12 cellular contexts compared by ENCODE assay signal in genomic region chr9:31597977-31598376, GRCh38.
DNase-seq lines count a peak whose midpoint lies in the region; ATAC-seq and TF ChIP-seq lines count a peak whose summit lies in the region.
"Had no signal": no experiment of that assay in that cellular context is flagged by ENCODE, and none has a peak within 500 bp of the region (broad histone marks: within the 10 kb centered on the region; RNA-seq: fewer than 3 reads in every experiment).

No MANE protein-coding gene starts in this region.

- no peaks in the 10 kb centered on the region for H4K20me1 ChIP-seq in OCI-LY7 (ENCODE audit: insufficient read depth, low read length)

- TF ChIP-seq CTCF in mucosa of descending colon (IDR thresholded peaks at IDR 0.05) (no peak), Peyer's patch (IDR thresholded peaks at IDR 0.05) (no peak), OCI-LY7 (conservative IDR thresholded peaks at IDR 0.05; ENCODE audit: low read length) (no peak)

- H3K36me3 ChIP-seq in mucosa of descending colon (ENCODE audit: low read depth) = no peaks in the 10 kb centered on the region
- H3K36me3 ChIP-seq in Peyer's patch = no peaks in the 10 kb centered on the region
- no peaks in the 10 kb centered on the region for H3K36me3 ChIP-seq in OCI-LY7 (ENCODE audit: insufficient read depth, low read length)
- H3K36me3 ChIP-seq: tibial nerve had no signal

- BruUV-seq in OCI-LY7 (replicated peaks; lab: Mats Ljungman, UMichigan) = no TSS peak

- POLR2A ChIA-PET in OCI-LY7 (lab: Charles Lee) = interaction anchor here (1.5 kb wide), 1 partner anchor 31 kb away, joined by 3 read pairs; no protein-coding TSS in a partner anchor

- ATAC-seq in GM18907 (IDR thresholded peaks at IDR 0.05; ENCODE audit: unreplicated experiment) (peak; percentile 89), HG02938 (IDR thresholded peaks at IDR 0.05; ENCODE audit: unreplicated experiment) (peak; percentile 91), mucosa of descending colon (peak; percentile 31), HG02642 (IDR thresholded peaks at IDR 0.05; ENCODE audit: poor library complexity, unreplicated experiment) (no peak)
- ATAC-seq: activated T-cell treated with anti-CD3 and anti-CD28 coated beads, Interleukin-2, amount 50 U/mL, for 72 hours; SK-N-SH treated with all-trans-retinoic acid at 6 μM for 48 hours had no signal

- TF ChIP-seq POLR2A in Peyer's patch (IDR thresholded peaks at IDR 0.05) = no peak

- no peaks in the 10 kb centered on the region for H3K4me1 ChIP-seq in mucosa of descending colon (ENCODE audit: low read depth)
- no peaks in the 10 kb centered on the region for H3K4me1 ChIP-seq in Peyer's patch
- no peaks in the 10 kb centered on the region for H3K4me1 ChIP-seq in OCI-LY7 (ENCODE audit: insufficient read depth, low read length, poor library complexity, severe bottlenecking)
- H3K4me1 ChIP-seq: tibial nerve had no signal

- H2AFZ ChIP-seq in OCI-LY7 (ENCODE audit: low read length) = no peak overlapping the region

- H3K27ac ChIP-seq in Peyer's patch (no peak overlapping the region), OCI-LY7 (ENCODE audit: low read depth, low read length, poor library complexity, severe bottlenecking) (no peak overlapping the region)
- H3K27ac ChIP-seq: tibial nerve had no signal

- H3K4me3 ChIP-seq in mucosa of descending colon = no peak overlapping the region
- H3K4me3 ChIP-seq in Peyer's patch = no peak overlapping the region
- no peak overlapping the region for H3K4me3 ChIP-seq in OCI-LY7 (ENCODE audit: low read depth, low read length, poor library complexity, severe bottlenecking)
- H3K4me3 ChIP-seq: tibial nerve had no signal

- H3K4me2 ChIP-seq in OCI-LY7 (ENCODE audit: low read length) = no peak overlapping the region

- no peaks in the 10 kb centered on the region for H3K79me2 ChIP-seq in OCI-LY7 (ENCODE audit: insufficient read depth, low read depth, low read length)

- no peaks in the 10 kb centered on the region for H3K9me2 ChIP-seq in OCI-LY7 (ENCODE audit: insufficient read depth, low read length)

- intact Hi-C loops in mucosa of descending colon (cut with DNase I, micrococcal nuclease) (no loop called here), OCI-LY7 (cut with micrococcal nuclease; ENCODE audit: unreplicated experiment) (no loop called here)

- no peaks in the 10 kb centered on the region for H3K27me3 ChIP-seq in Peyer's patch
- H3K27me3 ChIP-seq: tibial nerve had no signal

- CTCF ChIA-PET in OCI-LY7 (lab: Charles Lee; ENCODE audit: unreplicated experiment) = no interaction called here

- DNase-seq in RKO (ENCODE audit: low spot score) (peak; percentile 59), mucosa of descending colon (no peak), Peyer's patch (no peak), OCI-LY7 (ENCODE audit: low spot score) (no peak)
- DNase-seq: activated T-cell treated with anti-CD3 and anti-CD28 coated beads, Interleukin-2, amount 50 U/mL, for 72 hours; erythroblast; NCI-H1694 had no signal

- H3K9me3 ChIP-seq in mucosa of descending colon = no peaks in the 10 kb centered on the region
- no peaks in the 10 kb centered on the region for H3K9me3 ChIP-seq in Peyer's patch
- H3K9me3 ChIP-seq in OCI-LY7 (ENCODE audit: low read length) = no peaks in the 10 kb centered on the region
- H3K9me3 ChIP-seq: tibial nerve had no signal
